9 cellular contexts compared by ENCODE assay signal in the genomic region with DNA sequence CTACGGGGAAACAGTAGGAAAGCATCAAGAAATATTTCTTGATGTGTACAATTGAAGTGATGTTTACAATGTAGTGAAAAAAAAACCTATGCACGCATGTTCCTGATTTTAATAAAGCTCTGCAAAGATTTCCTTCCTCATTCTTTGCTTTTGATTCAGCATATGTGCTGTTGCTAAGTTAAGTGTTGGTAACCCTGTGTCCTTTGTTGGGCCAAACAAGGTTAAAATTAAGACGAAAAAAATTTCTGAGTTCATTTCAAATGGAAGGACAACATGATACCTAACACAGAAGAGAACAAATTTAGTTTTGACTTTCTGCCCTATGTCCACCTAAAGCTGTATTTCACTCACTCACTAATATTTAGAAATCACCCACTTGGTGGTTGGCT.
DNase-seq lines count a peak whose midpoint lies in the region; ATAC-seq, FAIRE-seq and TF ChIP-seq lines count a peak whose summit lies in the region.
"Had no signal": no experiment of that assay in that cellular context is flagged by ENCODE, and none has a peak within 500 bp of the region (broad histone marks: within the 10 kb centered on the region; RNA-seq: fewer than 3 reads in every experiment).

No MANE protein-coding gene starts in this region.

- no peak for TF ChIP-seq POLR2A in prostate gland (IDR thresholded peaks at IDR 0.05)

- WGBS in prostate gland = 49% methylated on average over 3 of the region's 3 CpGs

- H3K9ac ChIP-seq in duodenal mucosa (ENCODE audit: low read depth in 1 of 2, low read length in 2 of 2) = peak overlapping the region; percentile 65 to 69

- H3K4me1 ChIP-seq in duodenal mucosa (ENCODE audit: control insufficient read depth in 1 of 2, insufficient read depth in 2 of 2, low read length in 2 of 2) (peaks cover 28% of the 10 kb centered on the region in 2 donors), prostate gland (replicated peaks) (peaks cover 4% of the 10 kb centered on the region)

- no peaks in the 10 kb centered on the region for H3K27me3 ChIP-seq in duodenal mucosa (ENCODE audit: control insufficient read depth in 1 of 2, insufficient read depth in 2 of 2, low read length in 2 of 2)
- H3K27me3 ChIP-seq in prostate gland (replicated peaks; ENCODE audit: insufficient read depth) = no peaks in the 10 kb centered on the region

- DNase-seq in Kasumi-1 (lab: John Stamatoyannopoulos, UW) = peak; percentile 33 to 49
- DNase-seq in prostate gland (ENCODE audit: low spot score) = no peak
- DNase-seq in RKO (ENCODE audit: low spot score) = no peak
- no peak for DNase-seq in kidney glomerular epithelial cell (lab: John Stamatoyannopoulos, UW)
- DNase-seq in GDM1 (lab: John Stamatoyannopoulos, UW) = no peak
- DNase-seq in D721Med (ENCODE audit: insufficient read length, low spot score) = no peak

- no peaks in the 10 kb centered on the region for H3K9me3 ChIP-seq in duodenal mucosa (ENCODE audit: control insufficient read depth in 1 of 2, low read length in 2 of 2)
- no peaks in the 10 kb centered on the region for H3K9me3 ChIP-seq in prostate gland

- no peak for TF ChIP-seq CTCF in prostate gland (IDR thresholded peaks at IDR 0.05)
- TF ChIP-seq CTCF in D721Med (IDR thresholded peaks at IDR 0.05; ENCODE audit: insufficient read depth, missing control alignments) = no peak

- FAIRE-seq in D721Med (lab: Jason Lieb, UNC) = no peak
- FAIRE-seq: TTC549 had no signal

- H3K36me3 ChIP-seq in duodenal mucosa (ENCODE audit: control insufficient read depth in 1 of 2, insufficient read depth in 2 of 2, low read length in 2 of 2) (peaks cover 2 to 8% of the 10 kb centered on the region in 2 donors), prostate gland (no peaks in the 10 kb centered on the region)

- H3K27ac ChIP-seq in duodenal mucosa (ENCODE audit: low read depth, low read length) (peak overlapping the region; percentile 80), prostate gland (peak overlapping the region; percentile 54 to 66)

- H3K4me3 ChIP-seq in duodenal mucosa (ENCODE audit: low read depth in 1 of 2, low read length in 2 of 2) (peak overlapping the region; percentile 58), prostate gland (no peak overlapping the region)

- intact Hi-C loops in prostate gland (cut with DNase I) = loop anchor here (10.0 kb wide), 1 partner anchor 120 kb away; no protein-coding TSS in a partner anchor

- ATAC-seq in GM18498 (IDR thresholded peaks at IDR 0.05; ENCODE audit: unreplicated experiment) = peak; percentile 1

Comparison
In these comparisons a context has a peak if more than half of its experiments do, and no peak if none do; other contexts are left out.
1. DNase-seq: peak in Kasumi-1 (2 of 2); none in prostate gland (single experiment), RKO (single experiment), kidney glomerular epithelial cell (single experiment), GDM1 (single experiment) and D721Med (single experiment).
2. H3K4me3 ChIP-seq: peak in duodenal mucosa (2 of 2); none in prostate gland (0 of 2).